In the genomic region with DNA sequence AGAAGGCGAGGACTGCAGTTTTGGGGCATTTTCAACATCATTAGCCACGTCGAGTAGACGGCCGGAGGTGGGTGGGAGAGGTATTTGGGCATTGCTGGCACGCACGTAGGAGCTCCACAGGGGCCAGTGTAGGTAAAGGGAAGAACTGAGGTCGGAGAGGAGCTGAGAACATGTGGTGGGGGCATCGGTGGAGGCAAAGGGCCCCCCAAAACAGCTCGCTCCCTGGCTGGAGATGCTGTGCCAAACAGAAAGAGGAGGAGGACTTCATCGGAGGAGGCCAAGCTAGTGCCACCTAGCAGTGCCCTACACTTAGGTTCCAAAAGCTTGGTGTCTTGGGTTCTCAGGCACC, we compare ENCODE assay signal across 17 cellular contexts. TPM values are rescaled to one million over a fixed set of nuclear protein-coding genes. Genes with fewer than 3 reads are reported as not detected.
DNase-seq lines count a peak whose midpoint lies in the region; ATAC-seq and TF ChIP-seq lines count a peak whose summit lies in the region.
"Had no signal": no experiment of that assay in that cellular context is flagged by ENCODE, and none has a peak within 500 bp of the region (broad histone marks: within the 10 kb centered on the region; RNA-seq: fewer than 3 reads in every experiment).

No MANE protein-coding gene starts in this region.

- no peak overlapping the region for H3K27ac ChIP-seq in stomach

- peak; percentile 53 for DNase-seq in activated CD8-positive, alpha-beta memory T cell treated with anti-CD3 and anti-CD28 coated beads for 24 hours
- DNase-seq in activated CD8-positive, alpha-beta memory T cell treated with anti-CD3 and anti-CD28 coated beads, Interleukin-2, amount 10 ng/mL, durations not matched to agents 7 days and 5 days, result no peak
- DNase-seq in T-helper 17 cell (no peak), left lobe of liver (ENCODE audit: low spot score) (peak; percentile 37), stomach (peak; percentile 13), SW 1271 (lab: John Stamatoyannopoulos, UW) (no peak), cerebellar cortex (ENCODE audit: low spot score) (no peak), Right ventricle myocardium inferior (ENCODE audit: missing footprints) (no peak)
- DNase-seq: DND-41, KG1, NCI-H1417 treated with DMSO at 0.1 percent for 48 hours, NCI-H2029, NCI-H2171, NCI-H774, SHP77 treated with DMSO at 0.1 percent for 48 hours had no signal

- no peaks in the 10 kb centered on the region for H3K36me3 ChIP-seq in stomach
- H3K36me3 ChIP-seq: Peyer's patch had no signal

- H3K9me3 ChIP-seq in T-helper 17 cell (ENCODE audit: control insufficient read depth, low read length, poor library complexity, severe bottlenecking) (no peaks in the 10 kb centered on the region), stomach (peaks cover 0 to 9% (median 1%) of the 10 kb centered on the region in 4 donors)
- H3K9me3 ChIP-seq: Peyer's patch had no signal

- H3K4me1 Mint-ChIP-seq in activated CD8-positive, alpha-beta memory T cell treated with anti-CD3 and anti-CD28 coated beads, Interleukin-2, amount 10 ng/mL, durations not matched to agents 7 days and 5 days, result peaks cover 36% of the 10 kb centered on the region
- peaks cover 24% of the 10 kb centered on the region for H3K4me1 Mint-ChIP-seq in T-helper 17 cell

- intact Hi-C loops in stomach (cut with DNase I; ENCODE audit: low total_unique reads), result no loop called here
- intact Hi-C loops in Right ventricle myocardium inferior (cut with DNase I), result loop anchor here (5.0 to 10.0 kb wide), 4 partner anchors 238 to 605 kb away; partner anchors contain the start of genes DYNC1H1 and ZNF839

- peaks cover 4% of the 10 kb centered on the region for H3K27me3 Mint-ChIP-seq in activated CD8-positive, alpha-beta memory T cell treated with anti-CD3 and anti-CD28 coated beads, Interleukin-2, amount 10 ng/mL, durations not matched to agents 7 days and 5 days
- H3K27me3 Mint-ChIP-seq in T-helper 17 cell, result no peaks in the 10 kb centered on the region

- no peak for TF ChIP-seq CTCF in stomach (IDR thresholded peaks at IDR 0.05)

- ATAC-seq in activated CD8-positive, alpha-beta memory T cell treated with anti-CD3 and anti-CD28 coated beads, Interleukin-2, amount 10 ng/mL, durations not matched to agents 7 days and 5 days, result no peak
- ATAC-seq in T-helper 17 cell (no peak), left lobe of liver (no peak), Right ventricle myocardium inferior (no peak)
- ATAC-seq: GM12878 had no signal

- peaks cover 17 to 29% (median 26%) of the 10 kb centered on the region in 4 donors for H3K4me1 ChIP-seq in stomach

- TF ChIP-seq EP300 in stomach (IDR thresholded peaks at IDR 0.05), result no peak

- no peak overlapping the region for H3K4me3 ChIP-seq in stomach
- H3K4me3 ChIP-seq: GM12878, Peyer's patch had no signal

- H3K4me3 Mint-ChIP-seq in activated CD8-positive, alpha-beta memory T cell treated with anti-CD3 and anti-CD28 coated beads, Interleukin-2, amount 10 ng/mL, durations not matched to agents 7 days and 5 days, result no peak overlapping the region
- no peak overlapping the region for H3K4me3 Mint-ChIP-seq in T-helper 17 cell

- WGBS in stomach, 5 donors, result 86 to 93% (median 91%) methylated on average over 11 of the region's 11 CpGs

- TF ChIP-seq POLR2A in stomach (IDR thresholded peaks at IDR 0.05), result no peak

- CTCF ChIA-PET in activated CD8-positive, alpha-beta memory T cell treated with anti-CD3 and anti-CD28 coated beads, Interleukin-2, amount 10 ng/mL, durations not matched to agents 7 days and 5 days (lab: Charles Lee), result interaction anchor here (2.0 to 2.7 kb wide), 2 partner anchors 12 to 61 kb away, joined by 8 to 14 read pairs; no protein-coding TSS in a partner anchor

- H3K27ac Mint-ChIP-seq in activated CD8-positive, alpha-beta memory T cell treated with anti-CD3 and anti-CD28 coated beads, Interleukin-2, amount 10 ng/mL, durations not matched to agents 7 days and 5 days, result no peak overlapping the region
- peak overlapping the region; percentile 90 for H3K27ac Mint-ChIP-seq in T-helper 17 cell

- peaks cover 5% of the 10 kb centered on the region for H3K36me3 Mint-ChIP-seq in activated CD8-positive, alpha-beta memory T cell treated with anti-CD3 and anti-CD28 coated beads, Interleukin-2, amount 10 ng/mL, durations not matched to agents 7 days and 5 days
- H3K36me3 Mint-ChIP-seq in T-helper 17 cell (ENCODE audit: low read depth), result no peaks in the 10 kb centered on the region

- H3K27me3 ChIP-seq in stomach, result peaks cover 0 to 22% (median 7%) of the 10 kb centered on the region in 3 donors
- H3K27me3 ChIP-seq: Peyer's patch had no signal

- H3K9me3 Mint-ChIP-seq in activated CD8-positive, alpha-beta memory T cell treated with anti-CD3 and anti-CD28 coated beads, Interleukin-2, amount 10 ng/mL, durations not matched to agents 7 days and 5 days (ENCODE audit: low read depth), result no peaks in the 10 kb centered on the region

RNA-seq across cellular contexts. Expression of gene PPP2R5C, which starts 52.0 kb away (rescaled TPM):
- total RNA-seq in activated CD8-positive, alpha-beta memory T cell treated with anti-CD3 and anti-CD28 coated beads, Interleukin-2, amount 10 ng/mL, durations not matched to agents 7 days and 5 days, result 100 to 1,000 TPM; 213 to 234 TPM
- 100 to 1,000 TPM; 516 to 530 TPM for total RNA-seq in T-helper 17 cell
- total RNA-seq in left lobe of liver, result 60.8 TPM
- 100 to 1,000 TPM in 2 of 5 donors, 10 to 100 TPM in 3; 19.7 to 175 (median 98.0) TPM for total RNA-seq in stomach
- polyA plus RNA-seq in stomach, result 10 to 100 TPM; 56.6 to 85.2 (median 80.4) TPM
- total RNA-seq in Right ventricle myocardium inferior, result 199 TPM

Comparison
In these comparisons a context has a peak if more than half of its experiments do, and no peak if none do; other contexts are left out.
1. DNase-seq: peak in activated CD8-positive, alpha-beta memory T cell treated with anti-CD3 and anti-CD28 coated beads for 24 hours (single experiment), left lobe of liver (single experiment) and stomach (single experiment); none in activated CD8-positive, alpha-beta memory T cell treated with anti-CD3 and anti-CD28 coated beads, Interleukin-2, amount 10 ng/mL, durations not matched to agents 7 days and 5 days (single experiment), T-helper 17 cell (0 of 3), SW 1271 (0 of 2), cerebellar cortex (single experiment) and Right ventricle myocardium inferior (single experiment).